In genomic region chr19:49461130-49461529, GRCh38 we compare ENCODE assay signal across 10 cellular contexts. TPM values are rescaled to one million over a fixed set of nuclear protein-coding genes. Genes with fewer than 3 reads are reported as not detected.
DNase-seq lines count a peak whose midpoint lies in the region; ATAC-seq, FAIRE-seq and TF ChIP-seq lines count a peak whose summit lies in the region.
"Not testable (repeated sequence)": the region's sequence is repeated elsewhere in the genome, so short reads cannot be mapped to it uniquely, and the experiment has no call there.
"Had no signal": no experiment of that assay in that cellular context is flagged by ENCODE, and none has a peak within 500 bp of the region (broad histone marks: within the 10 kb centered on the region; RNA-seq: fewer than 3 reads in every experiment).

No MANE protein-coding gene starts in this region.

- not testable (repeated sequence) for H3K9me3 Mint-ChIP-seq in naive thymus-derived CD4-positive, alpha-beta T cell

- not testable (repeated sequence) for H3K79me2 ChIP-seq in HepG2 (ENCODE audit: insufficient read depth, low read length)

- not testable (repeated sequence) for DNase-seq in HepG2 (ENCODE audit: low spot score); naive thymus-derived CD4-positive, alpha-beta T cell

- in situ Hi-C loops in HepG2 (cut with HindIII; ENCODE audit: extremely low pct_ligation_motif_present, low pct_unique_long_range_greater_than_20kb): not testable (repeated sequence)

- H3K4me3 Mint-ChIP-seq in naive thymus-derived CD4-positive, alpha-beta T cell: not testable (repeated sequence)

- TF ChIP-seq POLR2A in HepG2 (IDR thresholded peaks at IDR 0.05; ENCODE audit: insufficient read depth in 1 of 2, low read depth in 2 of 2, low read length in 2 of 2): not testable (repeated sequence)

- not testable (repeated sequence) for H3K27ac Mint-ChIP-seq in naive thymus-derived CD4-positive, alpha-beta T cell

- peaks cover 0 to 12% (median 7%) of the 10 kb centered on the region in 7 donors for H3K4me1 Mint-ChIP-seq in naive thymus-derived CD4-positive, alpha-beta T cell

- H3K9ac ChIP-seq in HepG2 (ENCODE audit: insufficient read depth, low read depth, low read length): not testable (repeated sequence)

- not testable (repeated sequence) for ATAC-seq in HepG2; naive thymus-derived CD4-positive, alpha-beta T cell

- not testable (repeated sequence) for H3K27me3 ChIP-seq in HepG2 (ENCODE audit: control insufficient read depth in 1 of 2, insufficient read depth in 2 of 2, low read length in 2 of 2); naive thymus-derived CD4-positive, alpha-beta T cell (ENCODE audit: control insufficient read depth in 2 of 2, insufficient read depth in 2 of 2, low read length in 2 of 2)

- CTCF ChIA-PET in HepG2 (lab: Yijun Ruan, JAX; ENCODE audit: low intra/inter-chr PET ratio, low total read pairs): not testable (repeated sequence)
- CTCF ChIA-PET in naive thymus-derived CD4-positive, alpha-beta T cell (lab: Charles Lee): interaction anchor here (0.6 kb wide), 1 partner anchor 69 kb away, joined by 5 read pairs; no protein-coding TSS in a partner anchor

- not testable (repeated sequence) for H4K20me1 ChIP-seq in HepG2 (ENCODE audit: insufficient read depth, low read length)

- WGBS in HepG2 (ENCODE audit: low lambda C conversion rate): no CpG with 5 or more reads among the region's 1 CpG

- not testable (repeated sequence) for TF ChIP-seq CTCF in HepG2 (CRISPR knock-in tag; IDR thresholded peaks at IDR 0.05)

- intact Hi-C loops in HepG2 (cut with micrococcal nuclease; ENCODE audit: unreplicated experiment); naive thymus-derived CD4-positive, alpha-beta T cell (cut with micrococcal nuclease): not testable (repeated sequence)

- not testable (repeated sequence) for H3K4me2 ChIP-seq in HepG2 (ENCODE audit: low read depth, low read length)

- not testable (repeated sequence) for H3K4me1 ChIP-seq in HepG2 (ENCODE audit: insufficient read depth, low read length); naive thymus-derived CD4-positive, alpha-beta T cell (ENCODE audit: control insufficient read depth in 2 of 2, insufficient read depth in 2 of 2, low read length in 2 of 2)

- peaks cover under 1 to 11% (median 4%) of the 10 kb centered on the region in 5 donors for H3K36me3 Mint-ChIP-seq in naive thymus-derived CD4-positive, alpha-beta T cell

- H3K27ac ChIP-seq in HepG2 (ENCODE audit: extremely low read length, insufficient read depth, low read length): peak overlapping the region; percentile 56
- peak overlapping the region; percentile 21 for H3K27ac ChIP-seq in naive thymus-derived CD4-positive, alpha-beta T cell (ENCODE audit: low read depth, low read length)

- H2AFZ ChIP-seq in HepG2 (ENCODE audit: low read length): not testable (repeated sequence)

- not testable (repeated sequence) for TF ChIP-seq EP300 in HepG2 (IDR thresholded peaks at IDR 0.05; ENCODE audit: low read depth in 2 of 2, low read length in 2 of 2); HepG2 (CRISPR knock-in tag; IDR thresholded peaks at IDR 0.05; ENCODE audit: borderline replicate concordance)

- H3K9me3 ChIP-seq in HepG2 (ENCODE audit: low read length); naive thymus-derived CD4-positive, alpha-beta T cell (ENCODE audit: control insufficient read depth in 2 of 3, low read length in 3 of 3): not testable (repeated sequence)

- POLR2A ChIA-PET in HepG2 (lab: Yijun Ruan, JAX): not testable (repeated sequence)
- POLR2A ChIA-PET in naive thymus-derived CD4-positive, alpha-beta T cell (lab: Charles Lee): interaction anchor here (0.6 to 15.5 kb wide), 2 partner anchors 10 to 121 kb away, joined by 3 to 226 read pairs; partner anchors contain the start of gene FLT3LG

- not testable (repeated sequence) for H3K36me3 ChIP-seq in HepG2 (replicated peaks in 1 of 2; ENCODE audit: control insufficient read depth in 1 of 2, insufficient read depth in 2 of 2, low read length in 2 of 2)
- H3K36me3 ChIP-seq in naive thymus-derived CD4-positive, alpha-beta T cell (ENCODE audit: control insufficient read depth in 2 of 3, insufficient read depth in 3 of 3, low read length in 3 of 3): peaks cover 0 to 65% (median 3%) of the 10 kb centered on the region in 3 experiments

- H3K4me3 ChIP-seq in HepG2 (replicated peaks in 1 of 3; ENCODE audit: insufficient read depth in 1 of 3, low read depth in 2 of 3, low read length in 3 of 3); naive thymus-derived CD4-positive, alpha-beta T cell (ENCODE audit: low read length): not testable (repeated sequence)

- not testable (repeated sequence) for H3K27me3 Mint-ChIP-seq in naive thymus-derived CD4-positive, alpha-beta T cell

- not testable (repeated sequence) for TF ChIP-seq RAD21 in HepG2 (CRISPR knock-in tag; IDR thresholded peaks at IDR 0.05)

- FAIRE-seq in endometrium (lab: Jason Lieb, UNC): peak; percentile 74
- FAIRE-seq in HepG2 (lab: Jason Lieb, UNC): not testable (repeated sequence)

- not testable (repeated sequence) for BruUV-seq in HepG2 (replicated peaks; lab: Mats Ljungman, UMichigan)

RNA-seq across cellular contexts. Expression of gene ALDH16A1, which starts 8.1 kb away (rescaled TPM):
- total RNA-seq in HepG2 (2016; rRNA removed; fragmentation: Illumina TruSeq; extraction: Trizol): 29.6 and 34.9 TPM in 2 replicates
- total RNA-seq in HepG2 (2016; cell fraction: cytosol; rRNA removed; fragmentation: Illumina TruSeq; extraction: Trizol; ENCODE audit: low read depth): 2.5 and 3.4 TPM in 2 replicates
- total RNA-seq in HepG2 (2016; cell fraction: insoluble cytoplasmic fraction; rRNA removed; fragmentation: Illumina TruSeq; extraction: Trizol): 27.6 and 38.2 TPM in 2 replicates
- total RNA-seq in HepG2 (2016; cell fraction: membrane; rRNA removed; fragmentation: Illumina TruSeq; extraction: Trizol): 6.3 and 7.8 TPM in 2 replicates
- 15.0 and 23.1 TPM in 2 replicates for total RNA-seq in HepG2 (2016; cell fraction: nucleus; rRNA removed; fragmentation: Illumina TruSeq; extraction: Trizol)
- polyA plus RNA-seq in HepG2 (2011; rRNA removed): 8.4 and 9.2 TPM in 2 replicates
- polyA plus RNA-seq in HepG2 (2011; cell fraction: cytosol; rRNA removed): 6.8 and 16.2 TPM in 2 replicates
- 31.7 and 40.0 TPM in 2 replicates for polyA plus RNA-seq in HepG2 (2011; cell fraction: nucleus; rRNA removed)
- 7.6 and 9.2 TPM in 2 replicates for polyA plus RNA-seq in HepG2 (2012)
- polyA plus RNA-seq in HepG2 (2016; cell fraction: cytosol; fragmentation: Illumina TruSeq; extraction: Trizol; ENCODE audit: low read depth): 1.7 and 2.8 TPM in 2 replicates
- polyA plus RNA-seq in HepG2 (2016; cell fraction: insoluble cytoplasmic fraction; fragmentation: Illumina TruSeq; extraction: Trizol; ENCODE audit: low read depth): 25.4 and 29.9 TPM in 2 replicates
- 3.2 and 4.3 TPM in 2 replicates for polyA plus RNA-seq in HepG2 (2016; cell fraction: membrane; fragmentation: Illumina TruSeq; extraction: Trizol; ENCODE audit: low read depth)
- polyA plus RNA-seq in HepG2 (2016; cell fraction: nucleus; fragmentation: Illumina TruSeq; extraction: Trizol; ENCODE audit: insufficient read depth, low read depth): 40.8 and 41.9 TPM in 2 replicates
- polyA minus RNA-seq in HepG2 (2011; rRNA and poly(A)+ RNA removed; ENCODE audit: low replicate concordance): 16.3 and 53.3 TPM in 2 replicates
- polyA minus RNA-seq in HepG2 (2011; cell fraction: cytosol; rRNA and poly(A)+ RNA removed): 13.7 and 17.8 TPM in 2 replicates
- polyA minus RNA-seq in HepG2 (2011; cell fraction: nucleus; rRNA and poly(A)+ RNA removed): 3.6 and 4.4 TPM in 2 replicates
- total RNA-seq in naive thymus-derived CD4-positive, alpha-beta T cell: 10 to 100 TPM; 27.6 to 38.1 (median 33.3) TPM
- polyA plus RNA-seq in naive thymus-derived CD4-positive, alpha-beta T cell: 10 to 100 TPM; 28.3 to 37.8 TPM

RNA-seq across cellular contexts. Expression of gene PIH1D1, which starts 9.5 kb away (rescaled TPM):
- total RNA-seq in HepG2 (2016; rRNA removed; fragmentation: Illumina TruSeq; extraction: Trizol): 94.9 and 110 TPM in 2 replicates
- total RNA-seq in HepG2 (2016; cell fraction: cytosol; rRNA removed; fragmentation: Illumina TruSeq; extraction: Trizol; ENCODE audit: low read depth): 60.4 and 74.8 TPM in 2 replicates
- 105 and 114 TPM in 2 replicates for total RNA-seq in HepG2 (2016; cell fraction: insoluble cytoplasmic fraction; rRNA removed; fragmentation: Illumina TruSeq; extraction: Trizol)
- 77.7 and 93.8 TPM in 2 replicates for total RNA-seq in HepG2 (2016; cell fraction: membrane; rRNA removed; fragmentation: Illumina TruSeq; extraction: Trizol)
- total RNA-seq in HepG2 (2016; cell fraction: nucleus; rRNA removed; fragmentation: Illumina TruSeq; extraction: Trizol): 75.2 and 89.0 TPM in 2 replicates
- 126 and 137 TPM in 2 replicates for polyA plus RNA-seq in HepG2 (2011; rRNA removed)
- 117 and 150 TPM in 2 replicates for polyA plus RNA-seq in HepG2 (2011; cell fraction: cytosol; rRNA removed)
- polyA plus RNA-seq in HepG2 (2011; cell fraction: nucleus; rRNA removed): 281 and 313 TPM in 2 replicates
- 108 and 121 TPM in 2 replicates for polyA plus RNA-seq in HepG2 (2012)
- 33.5 and 45.1 TPM in 2 replicates for polyA plus RNA-seq in HepG2 (2016; cell fraction: cytosol; fragmentation: Illumina TruSeq; extraction: Trizol; ENCODE audit: low read depth)
- polyA plus RNA-seq in HepG2 (2016; cell fraction: insoluble cytoplasmic fraction; fragmentation: Illumina TruSeq; extraction: Trizol; ENCODE audit: low read depth): 86.6 and 90.0 TPM in 2 replicates
- polyA plus RNA-seq in HepG2 (2016; cell fraction: membrane; fragmentation: Illumina TruSeq; extraction: Trizol; ENCODE audit: low read depth): 42.8 and 56.0 TPM in 2 replicates
- polyA plus RNA-seq in HepG2 (2016; cell fraction: nucleus; fragmentation: Illumina TruSeq; extraction: Trizol; ENCODE audit: insufficient read depth, low read depth): 175 and 195 TPM in 2 replicates
- polyA minus RNA-seq in HepG2 (2011; rRNA and poly(A)+ RNA removed; ENCODE audit: low replicate concordance): 83.0 and 106 TPM in 2 replicates
- 40.9 and 42.6 TPM in 2 replicates for polyA minus RNA-seq in HepG2 (2011; cell fraction: cytosol; rRNA and poly(A)+ RNA removed)
- 50.9 and 63.0 TPM in 2 replicates for polyA minus RNA-seq in HepG2 (2011; cell fraction: nucleus; rRNA and poly(A)+ RNA removed)
- 100 to 1,000 TPM; 136 to 183 (median 159) TPM for total RNA-seq in naive thymus-derived CD4-positive, alpha-beta T cell
- polyA plus RNA-seq in naive thymus-derived CD4-positive, alpha-beta T cell: 10 to 100 TPM; 62.7 to 91.8 TPM

RNA-seq across cellular contexts. Expression of gene FLT3LG, which starts 12.9 kb away (rescaled TPM):
- 0.58 and 1.5 TPM in 2 replicates for total RNA-seq in HepG2 (2016; rRNA removed; fragmentation: Illumina TruSeq; extraction: Trizol)
- total RNA-seq in HepG2 (2016; cell fraction: cytosol; rRNA removed; fragmentation: Illumina TruSeq; extraction: Trizol; ENCODE audit: low read depth): 2.3 and 2.9 TPM in 2 replicates
- 0.67 and 1.4 TPM in 2 replicates for total RNA-seq in HepG2 (2016; cell fraction: insoluble cytoplasmic fraction; rRNA removed; fragmentation: Illumina TruSeq; extraction: Trizol)
- total RNA-seq in HepG2 (2016; cell fraction: membrane; rRNA removed; fragmentation: Illumina TruSeq; extraction: Trizol): 2.2 and 2.3 TPM in 2 replicates
- 1.3 and 2.9 TPM in 2 replicates for total RNA-seq in HepG2 (2016; cell fraction: nucleus; rRNA removed; fragmentation: Illumina TruSeq; extraction: Trizol)
- 2.6 and 3.0 TPM in 2 replicates for polyA plus RNA-seq in HepG2 (2011; rRNA removed)
- 1.1 and 1.7 TPM in 2 replicates for polyA plus RNA-seq in HepG2 (2011; cell fraction: cytosol; rRNA removed)
- polyA plus RNA-seq in HepG2 (2011; cell fraction: nucleus; rRNA removed): 5.2 and 6.9 TPM in 2 replicates
- 2.0 and 4.6 TPM in 2 replicates for polyA plus RNA-seq in HepG2 (2012)
- polyA plus RNA-seq in HepG2 (2016; cell fraction: cytosol; fragmentation: Illumina TruSeq; extraction: Trizol; ENCODE audit: low read depth): 4.2 and 4.4 TPM in 2 replicates
- polyA plus RNA-seq in HepG2 (2016; cell fraction: insoluble cytoplasmic fraction; fragmentation: Illumina TruSeq; extraction: Trizol; ENCODE audit: low read depth): 2.3 and 2.4 TPM in 2 replicates
- polyA plus RNA-seq in HepG2 (2016; cell fraction: membrane; fragmentation: Illumina TruSeq; extraction: Trizol; ENCODE audit: low read depth): 2.5 and 3.6 TPM in 2 replicates
- polyA plus RNA-seq in HepG2 (2016; cell fraction: nucleus; fragmentation: Illumina TruSeq; extraction: Trizol; ENCODE audit: insufficient read depth, low read depth): 7.4 and 8.8 TPM in 2 replicates
- 1.2 and 1.7 TPM in 2 replicates for polyA minus RNA-seq in HepG2 (2011; rRNA and poly(A)+ RNA removed; ENCODE audit: low replicate concordance)
- 0.79 and 2.5 TPM in 2 replicates for polyA minus RNA-seq in HepG2 (2011; cell fraction: cytosol; rRNA and poly(A)+ RNA removed)
- 0.90 and 1.1 TPM in 2 replicates for polyA minus RNA-seq in HepG2 (2011; cell fraction: nucleus; rRNA and poly(A)+ RNA removed)
- total RNA-seq in naive thymus-derived CD4-positive, alpha-beta T cell: 100 to 1,000 TPM in 3 of 5 experiments, 10 to 100 TPM in 2; 90.6 to 401 (median 280) TPM
- 100 to 1,000 TPM; 148 to 168 TPM for polyA plus RNA-seq in naive thymus-derived CD4-positive, alpha-beta T cell

RNA-seq across cellular contexts. Expression of gene SLC17A7, which starts 19.8 kb away (rescaled TPM):
- total RNA-seq in HepG2 (2016; rRNA removed; fragmentation: Illumina TruSeq; extraction: Trizol): not detected in 2 replicates
- not detected in 2 replicates for total RNA-seq in HepG2 (2016; cell fraction: cytosol; rRNA removed; fragmentation: Illumina TruSeq; extraction: Trizol; ENCODE audit: low read depth)
- 0.06 TPM in 1 of 2 replicates, not detected in the other for total RNA-seq in HepG2 (2016; cell fraction: insoluble cytoplasmic fraction; rRNA removed; fragmentation: Illumina TruSeq; extraction: Trizol)
- total RNA-seq in HepG2 (2016; cell fraction: membrane; rRNA removed; fragmentation: Illumina TruSeq; extraction: Trizol): 0.06 TPM in 1 of 2 replicates, not detected in the other
- not detected in 2 replicates for total RNA-seq in HepG2 (2016; cell fraction: nucleus; rRNA removed; fragmentation: Illumina TruSeq; extraction: Trizol)
- 0.32 and 0.37 TPM in 2 replicates for polyA plus RNA-seq in HepG2 (2011; rRNA removed)
- 0.15 and 0.22 TPM in 2 replicates for polyA plus RNA-seq in HepG2 (2011; cell fraction: cytosol; rRNA removed)
- polyA plus RNA-seq in HepG2 (2011; cell fraction: nucleus; rRNA removed): 1.9 and 2.4 TPM in 2 replicates
- polyA plus RNA-seq in HepG2 (2012): 0.17 and 0.37 TPM in 2 replicates
- 0.03 and 0.05 TPM in 2 replicates for polyA plus RNA-seq in HepG2 (2016; cell fraction: cytosol; fragmentation: Illumina TruSeq; extraction: Trizol; ENCODE audit: low read depth)
- 0.09 and 0.10 TPM in 2 replicates for polyA plus RNA-seq in HepG2 (2016; cell fraction: insoluble cytoplasmic fraction; fragmentation: Illumina TruSeq; extraction: Trizol; ENCODE audit: low read depth)
- polyA plus RNA-seq in HepG2 (2016; cell fraction: membrane; fragmentation: Illumina TruSeq; extraction: Trizol; ENCODE audit: low read depth): not detected in 2 replicates
- 0.40 and 0.49 TPM in 2 replicates for polyA plus RNA-seq in HepG2 (2016; cell fraction: nucleus; fragmentation: Illumina TruSeq; extraction: Trizol; ENCODE audit: insufficient read depth, low read depth)
- polyA minus RNA-seq in HepG2 (2011; rRNA and poly(A)+ RNA removed; ENCODE audit: low replicate concordance): 0.19 and 0.34 TPM in 2 replicates
- 0.40 TPM in 1 of 2 replicates, not detected in the other for polyA minus RNA-seq in HepG2 (2011; cell fraction: cytosol; rRNA and poly(A)+ RNA removed)
- 0.77 and 1.6 TPM in 2 replicates for polyA minus RNA-seq in HepG2 (2011; cell fraction: nucleus; rRNA and poly(A)+ RNA removed)
- total RNA-seq in naive thymus-derived CD4-positive, alpha-beta T cell: under 1 TPM in 2 of 5 experiments, not detected in 3; 0.12 to 0.22 TPM
- not detected for polyA plus RNA-seq in naive thymus-derived CD4-positive, alpha-beta T cell
- total RNA-seq: A172; Calu3; CD4-positive, alpha-beta T cell; CD4-positive, CD25-positive, alpha-beta regulatory T cell; Daoy had no signal
- polyA plus RNA-seq: CD4-positive, alpha-beta memory T cell; CD4-positive, CD25-positive, alpha-beta regulatory T cell; CD8-positive, alpha-beta memory T cell had no signal

RNA-seq across cellular contexts. Expression of gene RPL13A, which starts 26.3 kb away (rescaled TPM):
- 2,601 and 3,137 TPM in 2 replicates for total RNA-seq in HepG2 (2016; rRNA removed; fragmentation: Illumina TruSeq; extraction: Trizol)
- 4,258 and 4,636 TPM in 2 replicates for total RNA-seq in HepG2 (2016; cell fraction: cytosol; rRNA removed; fragmentation: Illumina TruSeq; extraction: Trizol; ENCODE audit: low read depth)
- total RNA-seq in HepG2 (2016; cell fraction: insoluble cytoplasmic fraction; rRNA removed; fragmentation: Illumina TruSeq; extraction: Trizol): 2,656 and 3,295 TPM in 2 replicates
- 7,013 and 7,095 TPM in 2 replicates for total RNA-seq in HepG2 (2016; cell fraction: membrane; rRNA removed; fragmentation: Illumina TruSeq; extraction: Trizol)
- total RNA-seq in HepG2 (2016; cell fraction: nucleus; rRNA removed; fragmentation: Illumina TruSeq; extraction: Trizol): 1,096 and 1,183 TPM in 2 replicates
- polyA plus RNA-seq in HepG2 (2011; rRNA removed): 3,407 and 3,954 TPM in 2 replicates
- polyA plus RNA-seq in HepG2 (2011; cell fraction: cytosol; rRNA removed): 2,986 and 5,309 TPM in 2 replicates
- 2,708 and 2,782 TPM in 2 replicates for polyA plus RNA-seq in HepG2 (2011; cell fraction: nucleus; rRNA removed)
- polyA plus RNA-seq in HepG2 (2012): 2,954 and 4,264 TPM in 2 replicates
- polyA plus RNA-seq in HepG2 (2016; cell fraction: cytosol; fragmentation: Illumina TruSeq; extraction: Trizol; ENCODE audit: low read depth): 5,376 and 5,987 TPM in 2 replicates
- polyA plus RNA-seq in HepG2 (2016; cell fraction: insoluble cytoplasmic fraction; fragmentation: Illumina TruSeq; extraction: Trizol; ENCODE audit: low read depth): 3,762 and 3,802 TPM in 2 replicates
- polyA plus RNA-seq in HepG2 (2016; cell fraction: membrane; fragmentation: Illumina TruSeq; extraction: Trizol; ENCODE audit: low read depth): 7,707 and 8,057 TPM in 2 replicates
- 2,294 and 2,333 TPM in 2 replicates for polyA plus RNA-seq in HepG2 (2016; cell fraction: nucleus; fragmentation: Illumina TruSeq; extraction: Trizol; ENCODE audit: insufficient read depth, low read depth)
- polyA minus RNA-seq in HepG2 (2011; rRNA and poly(A)+ RNA removed; ENCODE audit: low replicate concordance): 2,394 and 2,613 TPM in 2 replicates
- polyA minus RNA-seq in HepG2 (2011; cell fraction: cytosol; rRNA and poly(A)+ RNA removed): 898 and 937 TPM in 2 replicates
- 1,540 and 1,647 TPM in 2 replicates for polyA minus RNA-seq in HepG2 (2011; cell fraction: nucleus; rRNA and poly(A)+ RNA removed)
- total RNA-seq in naive thymus-derived CD4-positive, alpha-beta T cell: 1,000 to 10,000 TPM; 2,467 to 6,044 (median 5,762) TPM
- polyA plus RNA-seq in naive thymus-derived CD4-positive, alpha-beta T cell: 1,000 to 10,000 TPM; 3,356 to 4,438 TPM

Comparison
In these comparisons a context has a peak if more than half of its experiments do, and no peak if none do; other contexts are left out.
1. RNA of gene FLT3LG, which starts 12.9 kb away (total RNA-seq): 90.6 to 401 TPM in naive thymus-derived CD4-positive, alpha-beta T cell; 0.58 to 2.9 TPM in HepG2; every median in the first group is over 10 times any median in the second.